Comparison of ENCODE assay signal across 1 cellular context in genomic region chr5:127030259-127031146, GRCh38.
TF ChIP-seq lines count a peak whose summit lies in the region.

A gene with protein sequence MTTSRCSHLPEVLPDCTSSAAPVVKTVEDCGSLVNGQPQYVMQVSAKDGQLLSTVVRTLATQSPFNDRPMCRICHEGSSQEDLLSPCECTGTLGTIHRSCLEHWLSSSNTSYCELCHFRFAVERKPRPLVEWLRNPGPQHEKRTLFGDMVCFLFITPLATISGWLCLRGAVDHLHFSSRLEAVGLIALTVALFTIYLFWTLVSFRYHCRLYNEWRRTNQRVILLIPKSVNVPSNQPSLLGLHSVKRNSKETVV (minus strand): TSS chr5:127030558. CDS start chr5:126918171, 112,387 bp downstream.

TF ChIP-seq in HepG2, 621 proteins besides CTCF, POLR2A, EP300 and RAD21 (continued from another document and continues in another):
- TF ChIP-seq, protein P1, sequence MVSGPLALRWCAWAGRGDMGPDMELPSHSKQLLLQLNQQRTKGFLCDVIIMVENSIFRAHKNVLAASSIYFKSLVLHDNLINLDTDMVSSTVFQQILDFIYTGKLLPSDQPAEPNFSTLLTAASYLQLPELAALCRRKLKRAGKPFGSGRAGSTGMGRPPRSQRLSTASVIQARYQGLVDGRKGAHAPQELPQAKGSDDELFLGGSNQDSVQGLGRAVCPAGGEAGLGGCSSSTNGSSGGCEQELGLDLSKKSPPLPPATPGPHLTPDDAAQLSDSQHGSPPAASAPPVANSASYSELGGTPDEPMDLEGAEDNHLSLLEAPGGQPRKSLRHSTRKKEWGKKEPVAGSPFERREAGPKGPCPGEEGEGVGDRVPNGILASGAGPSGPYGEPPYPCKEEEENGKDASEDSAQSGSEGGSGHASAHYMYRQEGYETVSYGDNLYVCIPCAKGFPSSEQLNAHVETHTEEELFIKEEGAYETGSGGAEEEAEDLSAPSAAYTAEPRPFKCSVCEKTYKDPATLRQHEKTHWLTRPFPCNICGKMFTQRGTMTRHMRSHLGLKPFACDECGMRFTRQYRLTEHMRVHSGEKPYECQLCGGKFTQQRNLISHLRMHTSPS (CRISPR knock-in tag; IDR thresholded peaks at IDR 0.05; ENCODE audit: low read depth) = 0 out of 2 replicates have a peak, but pooled peaks have one; percentile 45
- TF ChIP-seq ZNF746 (CRISPR knock-in tag; IDR thresholded peaks at IDR 0.05) (no peak), ZSCAN20 (CRISPR knock-in tag; IDR thresholded peaks at IDR 0.05; ENCODE audit: borderline replicate concordance) (no peak), TOE1 (CRISPR knock-in tag; IDR thresholded peaks at IDR 0.05) (no peak), HOXA7 (CRISPR knock-in tag; IDR thresholded peaks at IDR 0.05) (no peak), AHDC1 (CRISPR knock-in tag; IDR thresholded peaks at IDR 0.05; ENCODE audit: borderline replicate concordance) (0 out of 2 replicates have a peak, but pooled peaks have one; percentile 36), ZNF17 (CRISPR knock-in tag; IDR thresholded peaks at IDR 0.05) (no peak), ZNF547 (CRISPR knock-in tag; IDR thresholded peaks at IDR 0.05) (0 out of 2 replicates have a peak, but pooled peaks have one; percentile 69), ZNF768 (CRISPR knock-in tag; IDR thresholded peaks at IDR 0.05) (peak; percentile 32; the same call in 1 of the 2 replicates), SRSF9 (IDR thresholded peaks at IDR 0.05; ENCODE audit: borderline replicate concordance, insufficient read depth, low read depth, low read length, poor library complexity, severe bottlenecking) (no peak), ZBTB3 (CRISPR knock-in tag; IDR thresholded peaks at IDR 0.05; ENCODE audit: borderline replicate concordance, low read depth) (no peak), HNRNPK (IDR thresholded peaks at IDR 0.05; ENCODE audit: low read depth, low read length, poor library complexity, severe bottlenecking) (peak; percentile 14), HNF1B (CRISPR knock-in tag; IDR thresholded peaks at IDR 0.05) (peak; percentile 29; the same call in 1 of the 2 replicates), STAT5B (CRISPR knock-in tag; IDR thresholded peaks at IDR 0.05) (no peak), ZNF280B (CRISPR knock-in tag; IDR thresholded peaks at IDR 0.05; ENCODE audit: borderline replicate concordance) (no peak; the same call in 1 of the 2 replicates), ZNF274 (CRISPR knock-in tag; IDR thresholded peaks at IDR 0.05) (peak; percentile 82; the same call in 1 of the 2 replicates), TAF15 (IDR thresholded peaks at IDR 0.05; ENCODE audit: low read depth, low read length, poor library complexity, severe bottlenecking) (no peak), KDM3A (CRISPR knock-in tag; IDR thresholded peaks at IDR 0.05; ENCODE audit: low read depth) (0 out of 2 replicates have a peak, but pooled peaks have one; percentile 29), ZNF512 (CRISPR knock-in tag; IDR thresholded peaks at IDR 0.05) (no peak), ZNF414 (CRISPR knock-in tag; IDR thresholded peaks at IDR 0.05) (peak; percentile 52), ZNF282 (IDR thresholded peaks at IDR 0.05; ENCODE audit: partially characterized antibody) (no peak), TEAD2 (CRISPR knock-in tag; IDR thresholded peaks at IDR 0.05) (no peak), ATF1 (CRISPR knock-in tag; IDR thresholded peaks at IDR 0.05) (no peak), U2AF2 (IDR thresholded peaks at IDR 0.05; ENCODE audit: low read depth, low read length) (no peak), FOXM1 (CRISPR knock-in tag; IDR thresholded peaks at IDR 0.05) (no peak), ZFP82 (CRISPR knock-in tag; IDR thresholded peaks at IDR 0.05; ENCODE audit: borderline replicate concordance) (peak; percentile 77), ZSCAN21 (CRISPR knock-in tag; IDR thresholded peaks at IDR 0.05; ENCODE audit: borderline replicate concordance) (peak; percentile 54; the same call in 1 of the 2 replicates), PAF1 (CRISPR knock-in tag; IDR thresholded peaks at IDR 0.05) (no peak), E2F5 (CRISPR knock-in tag; conservative IDR thresholded peaks at IDR 0.05) (peak; percentile 88), ZNF7 (CRISPR knock-in tag; IDR thresholded peaks at IDR 0.05) (no peak), PITX1 (CRISPR knock-in tag; IDR thresholded peaks at IDR 0.05) (no peak), CBFB (CRISPR knock-in tag; IDR thresholded peaks at IDR 0.05) (no peak), ZNF670 (CRISPR knock-in tag; IDR thresholded peaks at IDR 0.05; ENCODE audit: borderline replicate concordance) (peak; percentile 57; the same call in 1 of the 2 replicates), ZNF10 (CRISPR knock-in tag; IDR thresholded peaks at IDR 0.05; ENCODE audit: borderline replicate concordance, low read depth) (no peak), AHR (CRISPR knock-in tag; IDR thresholded peaks at IDR 0.05) (no peak; the same call in 1 of the 2 replicates), ZNF660 (CRISPR knock-in tag; IDR thresholded peaks at IDR 0.05; ENCODE audit: borderline replicate concordance, low read depth) (no peak), GATAD2A (CRISPR knock-in tag; IDR thresholded peaks at IDR 0.05) (0 out of 2 replicates have a peak, but pooled peaks have one; percentile 24), RORA (CRISPR knock-in tag; IDR thresholded peaks at IDR 0.05) (no peak), SMAD1 (CRISPR knock-in tag; IDR thresholded peaks at IDR 0.05; ENCODE audit: borderline replicate concordance, low read depth) (peak; percentile 17; the same call in 1 of the 2 replicates)
- TF ChIP-seq, protein P2, sequence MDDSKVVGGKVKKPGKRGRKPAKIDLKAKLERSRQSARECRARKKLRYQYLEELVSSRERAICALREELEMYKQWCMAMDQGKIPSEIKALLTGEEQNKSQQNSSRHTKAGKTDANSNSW (CRISPR knock-in tag; IDR thresholded peaks at IDR 0.05; ENCODE audit: borderline replicate concordance) = peak; percentile 81; the same call in 1 of the 2 replicates
- TF ChIP-seq, protein P3, sequence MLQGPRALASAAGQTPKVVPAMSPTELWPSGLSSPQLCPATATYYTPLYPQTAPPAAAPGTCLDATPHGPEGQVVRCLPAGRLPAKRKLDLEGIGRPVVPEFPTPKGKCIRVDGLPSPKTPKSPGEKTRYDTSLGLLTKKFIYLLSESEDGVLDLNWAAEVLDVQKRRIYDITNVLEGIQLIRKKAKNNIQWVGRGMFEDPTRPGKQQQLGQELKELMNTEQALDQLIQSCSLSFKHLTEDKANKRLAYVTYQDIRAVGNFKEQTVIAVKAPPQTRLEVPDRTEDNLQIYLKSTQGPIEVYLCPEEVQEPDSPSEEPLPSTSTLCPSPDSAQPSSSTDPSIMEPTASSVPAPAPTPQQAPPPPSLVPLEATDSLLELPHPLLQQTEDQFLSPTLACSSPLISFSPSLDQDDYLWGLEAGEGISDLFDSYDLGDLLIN (CRISPR knock-in tag; IDR thresholded peaks at IDR 0.05; ENCODE audit: borderline replicate concordance) = no peak
- TF ChIP-seq, protein P4, sequence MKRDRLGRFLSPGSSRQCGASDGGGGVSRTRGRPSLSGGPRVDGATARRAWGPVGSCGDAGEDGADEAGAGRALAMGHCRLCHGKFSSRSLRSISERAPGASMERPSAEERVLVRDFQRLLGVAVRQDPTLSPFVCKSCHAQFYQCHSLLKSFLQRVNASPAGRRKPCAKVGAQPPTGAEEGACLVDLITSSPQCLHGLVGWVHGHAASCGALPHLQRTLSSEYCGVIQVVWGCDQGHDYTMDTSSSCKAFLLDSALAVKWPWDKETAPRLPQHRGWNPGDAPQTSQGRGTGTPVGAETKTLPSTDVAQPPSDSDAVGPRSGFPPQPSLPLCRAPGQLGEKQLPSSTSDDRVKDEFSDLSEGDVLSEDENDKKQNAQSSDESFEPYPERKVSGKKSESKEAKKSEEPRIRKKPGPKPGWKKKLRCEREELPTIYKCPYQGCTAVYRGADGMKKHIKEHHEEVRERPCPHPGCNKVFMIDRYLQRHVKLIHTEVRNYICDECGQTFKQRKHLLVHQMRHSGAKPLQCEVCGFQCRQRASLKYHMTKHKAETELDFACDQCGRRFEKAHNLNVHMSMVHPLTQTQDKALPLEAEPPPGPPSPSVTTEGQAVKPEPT (CRISPR knock-in tag; IDR thresholded peaks at IDR 0.05; ENCODE audit: low read depth) = no peak; the same call in 1 of the 2 replicates
